In the genomic region with DNA sequence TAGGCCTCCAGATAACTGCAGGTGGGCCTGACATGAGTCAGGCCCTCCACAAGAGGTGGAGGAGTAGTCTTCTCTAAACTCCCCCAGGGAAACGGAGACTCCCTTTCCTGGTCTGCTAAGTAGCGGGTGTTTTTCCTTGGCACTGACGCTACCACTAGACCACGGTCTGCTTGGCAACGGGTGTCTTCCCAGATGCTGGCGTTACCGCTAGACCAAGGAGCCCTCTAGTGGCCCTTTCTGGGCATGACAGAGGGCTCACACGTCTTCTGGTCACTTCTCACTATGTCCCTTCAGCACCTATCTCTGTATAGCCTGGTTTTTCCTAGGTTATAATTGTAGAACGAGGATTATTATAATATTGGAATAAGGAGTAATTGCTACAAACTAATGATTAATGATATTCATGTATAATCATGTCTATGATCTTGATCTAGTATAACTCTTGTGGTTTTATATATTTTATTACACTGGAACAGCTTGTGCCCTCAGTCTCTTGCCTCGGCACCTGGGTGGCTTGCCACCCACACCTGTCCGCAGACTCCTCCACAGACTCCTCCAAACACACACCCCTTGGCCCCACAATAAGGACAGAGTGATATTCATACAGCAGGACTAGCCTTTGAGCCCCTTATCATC, we compare ENCODE assay signal across 8 cellular contexts. TPM values are rescaled to one million over a fixed set of nuclear protein-coding genes. Genes with fewer than 3 reads are reported as not detected.
DNase-seq lines count a peak whose midpoint lies in the region; ATAC-seq and TF ChIP-seq lines count a peak whose summit lies in the region.
"Not testable (repeated sequence)": the region's sequence is repeated elsewhere in the genome, so short reads cannot be mapped to it uniquely, and the experiment has no call there.

No MANE protein-coding gene starts in this region.

- ATAC-seq in RWPE2 (ENCODE audit: low read depth); sciatic nerve: not testable (repeated sequence)

- in situ Hi-C loops in G401 (cut with HindIII; ENCODE audit: low sequenced_read_pairs): not testable (repeated sequence)

- not testable (repeated sequence) for H3K27ac ChIP-seq in RWPE2 (ENCODE audit: poor library complexity, severe bottlenecking); thyroid gland

- peak; percentile 92 for DNase-seq in G401 (ENCODE audit: low spot score)
- DNase-seq in NCI-H1092 (lab: John Stamatoyannopoulos, UW): peak; percentile 2
- not testable (repeated sequence) for DNase-seq in RWPE2 (ENCODE audit: low spot score)
- DNase-seq in activated T-cell treated with anti-CD3 and anti-CD28 coated beads for 1 hour (ENCODE audit: low read depth): peak; percentile 49
- DNase-seq in dermis blood vessel endothelial cell: peak; percentile 76
- DNase-seq in kidney epithelial cell (ENCODE audit: low read depth): peak; percentile 1
- DNase-seq in sciatic nerve (ENCODE audit: low spot score): peak; percentile 83
- peak; percentile 70 to 75 for DNase-seq in thyroid gland

- H3K27me3 ChIP-seq in RWPE2 (ENCODE audit: insufficient read depth, poor library complexity, severe bottlenecking): peaks cover 20% of the 10 kb centered on the region
- H3K27me3 ChIP-seq in kidney epithelial cell (ENCODE audit: control insufficient read depth, insufficient read depth, low read length); thyroid gland: not testable (repeated sequence)

- intact Hi-C loops in sciatic nerve (cut with DNase I); thyroid gland (cut with DNase I): not testable (repeated sequence)

- H3K9me3 ChIP-seq in RWPE2 (ENCODE audit: severe bottlenecking); thyroid gland: not testable (repeated sequence)

- not testable (repeated sequence) for H3K36me3 ChIP-seq in RWPE2 (ENCODE audit: low read depth); kidney epithelial cell (ENCODE audit: control insufficient read depth, insufficient read depth, low read length); thyroid gland

- H3K4me3 ChIP-seq in RWPE2 (ENCODE audit: severe bottlenecking); kidney epithelial cell (ENCODE audit: low read depth, low read length); thyroid gland (replicated peaks in 1 of 3): not testable (repeated sequence)

- TF ChIP-seq CTCF in RWPE2 (IDR thresholded peaks at IDR 0.05; ENCODE audit: poor library complexity, severe bottlenecking) (peak; percentile 85), kidney epithelial cell (IDR thresholded peaks at IDR 0.05; ENCODE audit: insufficient read depth, low read length, poor library complexity, severe bottlenecking) (peak; percentile 65), thyroid gland (IDR thresholded peaks at IDR 0.05) (peak; percentile 64 to 95 (median 72))

- H3K4me1 ChIP-seq in RWPE2 (ENCODE audit: insufficient read depth, poor library complexity, severe bottlenecking); thyroid gland: not testable (repeated sequence)

- WGBS in thyroid gland, 2 donors: 16 to 19% methylated on average over 11 of the region's 11 CpGs

- TF ChIP-seq POLR2A in thyroid gland (IDR thresholded peaks at IDR 0.05): not testable (repeated sequence)

RNA-seq across cellular contexts. Expression of gene SIGLEC7, which starts 27.3 kb away (rescaled TPM):
- not detected in 2 replicates for total RNA-seq in G401 (2014; rRNA removed; shearing (Covaris generic))
- total RNA-seq in dermis blood vessel endothelial cell (not detected in 2 replicates), kidney epithelial cell (not detected in 2 replicates), sciatic nerve (2.0 TPM), thyroid gland (1 to 10 TPM in 1 of 4 donors, under 1 TPM in 1, not detected in 2; 0.54 to 1.0 TPM)

RNA-seq across cellular contexts. Expression of gene SIGLEC9, which starts 44.7 kb away (rescaled TPM):
- total RNA-seq in G401 (2014; rRNA removed; shearing (Covaris generic)): not detected in 2 replicates
- total RNA-seq in dermis blood vessel endothelial cell (0.19 TPM in 1 of 2 replicates, not detected in the other), kidney epithelial cell (0.13 and 0.14 TPM in 2 replicates), sciatic nerve (5.3 TPM), thyroid gland (1 to 10 TPM; 1.2 to 3.1 (median 1.9) TPM)

RNA-seq across cellular contexts. Expression of gene CD33, which starts 55.5 kb away (rescaled TPM):
- total RNA-seq in G401 (2014; rRNA removed; shearing (Covaris generic)): 1.4 TPM in 1 of 2 replicates, not detected in the other
- total RNA-seq in dermis blood vessel endothelial cell (not detected in 2 replicates), kidney epithelial cell (not detected in 2 replicates), sciatic nerve (10.7 TPM), thyroid gland (1 to 10 TPM in 3 of 4 donors, under 1 TPM in 1; 0.54 to 4.0 (median 1.8) TPM)
